Comparison of ENCODE assay signal across 1 cellular context in genomic region chr3:101351834-101352233, GRCh38.
TF ChIP-seq lines count a peak whose summit lies in the region.

No MANE protein-coding gene starts in this region.

TF ChIP-seq in H1, 55 proteins besides CTCF, POLR2A, EP300 and RAD21 (continued from another document):
- TF ChIP-seq CHD7 (IDR thresholded peaks at IDR 0.05; ENCODE audit: insufficient replicate concordance, low read length) = no peak
